Comparison of ENCODE assay signal across 8 cellular contexts in the genomic region with DNA sequence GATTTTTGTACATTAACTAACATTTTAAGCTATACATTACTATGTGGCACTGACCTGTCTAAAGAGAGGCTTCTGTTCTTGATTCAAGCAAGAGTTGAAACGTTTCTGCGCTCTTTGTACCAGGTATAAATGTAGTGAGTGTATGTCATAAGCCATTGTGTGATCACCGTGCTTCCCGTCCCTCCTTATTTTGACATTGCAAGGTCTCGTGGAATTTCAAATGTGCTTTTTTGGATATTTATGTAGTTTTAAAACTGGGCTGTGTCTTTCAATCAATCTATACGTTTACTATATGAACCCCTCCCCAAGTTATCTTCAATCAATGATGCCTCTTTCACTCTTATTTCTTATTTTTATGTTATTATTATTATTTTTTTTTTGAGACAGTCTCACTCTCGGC. TPM values are rescaled to one million over a fixed set of nuclear protein-coding genes. Genes with fewer than 3 reads are reported as not detected.
DNase-seq lines count a peak whose midpoint lies in the region; ATAC-seq and TF ChIP-seq lines count a peak whose summit lies in the region.

A gene with protein sequence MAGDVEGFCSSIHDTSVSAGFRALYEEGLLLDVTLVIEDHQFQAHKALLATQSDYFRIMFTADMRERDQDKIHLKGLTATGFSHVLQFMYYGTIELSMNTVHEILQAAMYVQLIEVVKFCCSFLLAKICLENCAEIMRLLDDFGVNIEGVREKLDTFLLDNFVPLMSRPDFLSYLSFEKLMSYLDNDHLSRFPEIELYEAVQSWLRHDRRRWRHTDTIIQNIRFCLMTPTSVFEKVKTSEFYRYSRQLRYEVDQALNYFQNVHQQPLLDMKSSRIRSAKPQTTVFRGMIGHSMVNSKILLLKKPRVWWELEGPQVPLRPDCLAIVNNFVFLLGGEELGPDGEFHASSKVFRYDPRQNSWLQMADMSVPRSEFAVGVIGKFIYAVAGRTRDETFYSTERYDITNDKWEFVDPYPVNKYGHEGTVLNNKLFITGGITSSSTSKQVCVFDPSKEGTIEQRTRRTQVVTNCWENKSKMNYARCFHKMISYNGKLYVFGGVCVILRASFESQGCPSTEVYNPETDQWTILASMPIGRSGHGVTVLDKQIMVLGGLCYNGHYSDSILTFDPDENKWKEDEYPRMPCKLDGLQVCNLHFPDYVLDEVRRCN (minus strand): TSS at position 101 of the 400 bp plus-strand sequence. CDS start 20,493 bp downstream, outside the sequence.

- peak within 1 kb of the TSS; percentile 85 to 93 (median 93) for H3K27ac Mint-ChIP-seq in CD4-positive, alpha-beta memory T cell
- H3K27ac Mint-ChIP-seq in endothelial cell (ENCODE audit: unreplicated experiment) = peak within 1 kb of the TSS; percentile 97

- H3K4me1 Mint-ChIP-seq in CD4-positive, alpha-beta memory T cell = peaks cover 0 to 11% (median 10%) of the 10 kb centered on the region in 4 donors
- peaks cover 14% of the 10 kb centered on the region for H3K4me1 Mint-ChIP-seq in endothelial cell (ENCODE audit: unreplicated experiment)

- POLR2A ChIA-PET in CD4-positive, alpha-beta memory T cell (lab: Charles Lee; ENCODE audit: partially characterized antibody) = interaction anchor here (1.7 to 5.1 kb wide), 3 partner anchors 27 to 123 kb away, joined by 8 to 76 read pairs (median 37); partner anchors contain the start of genes APOO, CXorf58, EIF2S3 and ZFX
- POLR2A ChIA-PET in OCI-LY7 (lab: Charles Lee) = interaction anchor here (1.1 to 2.0 kb wide), 3 partner anchors 28 to 42 kb away, joined by 3 to 26 read pairs (median 5); partner anchors contain the start of gene EIF2S3

- H2AFZ ChIP-seq in OCI-LY7 (ENCODE audit: low read length) = peak within 1 kb of the TSS; percentile 90

- peaks cover 0 to 4% (median 0%) of the 10 kb centered on the region in 8 donors for H3K9me3 Mint-ChIP-seq in CD4-positive, alpha-beta memory T cell
- no peaks in the 10 kb centered on the region for H3K9me3 Mint-ChIP-seq in endothelial cell (ENCODE audit: unreplicated experiment)

- H3K4me1 ChIP-seq in CD4-positive, alpha-beta memory T cell (ENCODE audit: insufficient read depth, low read length) = peaks cover 12% of the 10 kb centered on the region
- H3K4me1 ChIP-seq in OCI-LY7 (ENCODE audit: insufficient read depth, low read length, poor library complexity, severe bottlenecking) = peaks cover 8% of the 10 kb centered on the region

- 0 out of 2 replicates have a peak, but pooled peaks cover 4% of the 10 kb centered on the region for H4K20me1 ChIP-seq in OCI-LY7 (ENCODE audit: insufficient read depth, low read length)

- intact Hi-C loops in CD4-positive, alpha-beta memory T cell (cut with micrococcal nuclease) = loop anchor here (2.0 kb wide), 1 partner anchor 124 kb away; no protein-coding TSS in a partner anchor
- intact Hi-C loops in OCI-LY7 (cut with micrococcal nuclease; ENCODE audit: unreplicated experiment) = loop anchor here (10.0 kb wide), 1 partner anchor 128 kb away; no protein-coding TSS in a partner anchor

- H3K4me2 ChIP-seq in OCI-LY7 (ENCODE audit: low read length) = peak within 1 kb of the TSS; percentile 94

- no peaks in the 10 kb centered on the region for H3K9me3 ChIP-seq in CD4-positive, alpha-beta memory T cell (ENCODE audit: control insufficient read depth in 1 of 2, low read length in 2 of 2)
- no peaks in the 10 kb centered on the region for H3K9me3 ChIP-seq in OCI-LY7 (ENCODE audit: low read length)

- no TSS peak for BruUV-seq in OCI-LY7 (replicated peaks; lab: Mats Ljungman, UMichigan)

- H3K4me3 Mint-ChIP-seq in CD4-positive, alpha-beta memory T cell = peak within 1 kb of the TSS; percentile 81 to 88 (median 84)
- peak within 1 kb of the TSS; percentile 92 for H3K4me3 Mint-ChIP-seq in endothelial cell (ENCODE audit: unreplicated experiment)

- H3K9me2 ChIP-seq in OCI-LY7 (ENCODE audit: insufficient read depth, low read length) = no peaks in the 10 kb centered on the region

- CTCF ChIA-PET in CD4-positive, alpha-beta memory T cell (lab: Charles Lee; ENCODE audit: partially characterized antibody) = interaction anchor here (0.6 to 2.7 kb wide), 5 partner anchors 18 to 330 kb away, joined by 4 to 48 read pairs (median 7); partner anchors contain the start of genes APOO, CXorf58 and EIF2S3
- CTCF ChIA-PET in OCI-LY7 (lab: Charles Lee; ENCODE audit: unreplicated experiment) = interaction anchor here (1.8 kb wide), 1 partner anchor 27 kb away, joined by 9 read pairs; no protein-coding TSS in a partner anchor

- no peaks in the 10 kb centered on the region for H3K36me3 ChIP-seq in CD4-positive, alpha-beta memory T cell (ENCODE audit: insufficient read depth, low read length)
- peaks cover 16% of the 10 kb centered on the region for H3K36me3 ChIP-seq in OCI-LY7 (ENCODE audit: insufficient read depth, low read length)

- peak within 1 kb of the TSS; percentile 75 for H3K27ac ChIP-seq in CD4-positive, alpha-beta memory T cell (ENCODE audit: low read depth, low read length)
- H3K27ac ChIP-seq in OCI-LY7 (ENCODE audit: low read depth, low read length, poor library complexity, severe bottlenecking) = peak within 1 kb of the TSS; percentile 67

- H3K79me2 ChIP-seq in OCI-LY7 (ENCODE audit: insufficient read depth, low read depth, low read length) = peaks cover 29% of the 10 kb centered on the region

- H3K36me3 Mint-ChIP-seq in CD4-positive, alpha-beta memory T cell = peaks cover 0 to 5% of the 10 kb centered on the region in 2 donors
- H3K36me3 Mint-ChIP-seq in endothelial cell (ENCODE audit: low read depth, unreplicated experiment) = peaks cover 3% of the 10 kb centered on the region

- H3K4me3 ChIP-seq in CD4-positive, alpha-beta memory T cell (ENCODE audit: low read length in 2 of 2) = peak within 1 kb of the TSS; percentile 17 to 53
- H3K4me3 ChIP-seq in OCI-LY7 (ENCODE audit: low read depth, low read length, poor library complexity, severe bottlenecking) = peak within 1 kb of the TSS; percentile 94

- H3K27me3 ChIP-seq in CD4-positive, alpha-beta memory T cell (ENCODE audit: insufficient read depth, low read length) = no peaks in the 10 kb centered on the region

- no peak for DNase-seq in CD4-positive, alpha-beta memory T cell
- DNase-seq in OCI-LY7 (ENCODE audit: low spot score) = no peak
- no peak for DNase-seq in endothelial cell (ENCODE audit: low spot score)
- DNase-seq in omental fat pad (ENCODE audit: low spot score) = no peak
- DNase-seq in anterior cingulate cortex (lab: John Stamatoyannopoulos, UW) = no peak

- H3K27me3 Mint-ChIP-seq in CD4-positive, alpha-beta memory T cell = no peaks in the 10 kb centered on the region
- peaks cover 4% of the 10 kb centered on the region for H3K27me3 Mint-ChIP-seq in endothelial cell (ENCODE audit: unreplicated experiment)

- no peak for ATAC-seq in omental fat pad (ENCODE audit: low FRiP score)
- no peak for ATAC-seq in GM21526 (IDR thresholded peaks at IDR 0.05; ENCODE audit: low FRiP score, unreplicated experiment)
- ATAC-seq in GM18517 (IDR thresholded peaks at IDR 0.05; ENCODE audit: unreplicated experiment) = no peak
- no peak for ATAC-seq in HG03520 (IDR thresholded peaks at IDR 0.05; ENCODE audit: unreplicated experiment)

- TF ChIP-seq CTCF in OCI-LY7 (conservative IDR thresholded peaks at IDR 0.05; ENCODE audit: low read length) (no peak), endothelial cell (IDR thresholded peaks at IDR 0.05; ENCODE audit: unreplicated experiment) (no peak), omental fat pad (IDR thresholded peaks at IDR 0.05) (no peak)

RNA-seq across cellular contexts. Expression of the gene that starts here (rescaled TPM):
- 1 to 10 TPM; 7.3 to 7.9 TPM for total RNA-seq in CD4-positive, alpha-beta memory T cell
- 1 to 10 TPM; 1.3 to 1.5 TPM for polyA plus RNA-seq in CD4-positive, alpha-beta memory T cell
- 10.8 and 13.4 TPM in 2 replicates for total RNA-seq in OCI-LY7 (2014; rRNA removed; shearing (Covaris generic))
- total RNA-seq in OCI-LY7 (2022) (13.8 and 16.6 TPM in 2 replicates), endothelial cell (ENCODE audit: unreplicated experiment) (5.6 TPM), omental fat pad (10 to 100 TPM in 3 of 4 donors, 1 to 10 TPM in 1; 7.7 to 56.9 (median 16.0) TPM)
